ENCODE assay signal across 11 cellular contexts in genomic region chr14:73717998-73718741, GRCh38. TPM values are rescaled to one million over a fixed set of nuclear protein-coding genes. Genes with fewer than 3 reads are reported as not detected.
DNase-seq lines count a peak whose midpoint lies in the region; ATAC-seq, FAIRE-seq and TF ChIP-seq lines count a peak whose summit lies in the region.
"Had no signal": no experiment of that assay in that cellular context is flagged by ENCODE, and none has a peak within 500 bp of the region (broad histone marks: within the 10 kb centered on the region; RNA-seq: fewer than 3 reads in every experiment).

No MANE protein-coding gene starts in this region.

- DNase-seq in caudate nucleus (lab: John Stamatoyannopoulos, UW) (peak in 5 of 61 donors; percentile 14 to 41 (median 20)), kidney (peak; percentile 82), NCI-H446 (lab: John Stamatoyannopoulos, UW) (no peak), activated gamma-delta T cell treated with Interleukin-2 at 50 U/mL for 16 hours (no peak), epidermal melanocyte (ENCODE audit: insufficient read length, low spot score) (no peak)
- no peak for DNase-seq in stimulated activated naive B cell treated with anti-CD40 and anti-IgM and Interleukin-4, amounts not matched to agents 10 μg/mL and 1 μg/mL and 100 μg/mL, for 72 hours
- DNase-seq in stimulated activated CD4-positive, alpha-beta T cell treated with anti-CD3 and anti-CD28 coated beads, Interleukin-4, amount 100 ng/mL, for 1 hour, result no peak
- DNase-seq: activated naive CD4-positive, alpha-beta T cell treated with anti-CD3 and anti-CD28 coated beads, Interleukin-2, amount 50 U/mL, for 16 hours; NK-92 treated with Interleukin-12 subunit alpha and Interleukin-12 subunit beta, amount 100 ng/mL, for 24 hours had no signal

- no peak for FAIRE-seq in kidney (lab: Jason Lieb, UNC)
- FAIRE-seq: frontal cortex had no signal

- H3K36me3 Mint-ChIP-seq in stimulated activated naive B cell treated with anti-CD40 and anti-IgM and Interleukin-4, amounts not matched to agents 10 μg/mL and 1 μg/mL and 100 μg/mL, for 72 hours, result peaks cover 27 to 50% of the 10 kb centered on the region in 2 donors

- H3K4me1 ChIP-seq in HUES64 (ENCODE audit: insufficient read depth, low read length) (peaks cover 38% of the 10 kb centered on the region), kidney (ENCODE audit: control insufficient read depth in 1 of 2, insufficient read depth in 1 of 2, low read depth in 1 of 2, low read length in 2 of 2) (peaks cover 9 to 13% of the 10 kb centered on the region in 2 donors)

- ATAC-seq in stimulated activated naive B cell treated with anti-CD40 and anti-IgM and Interleukin-4, amounts not matched to agents 10 μg/mL and 1 μg/mL and 100 μg/mL, for 72 hours (replicated peaks), result no peak

- H3K27ac Mint-ChIP-seq in stimulated activated naive B cell treated with anti-CD40 and anti-IgM and Interleukin-4, amounts not matched to agents 10 μg/mL and 1 μg/mL and 100 μg/mL, for 72 hours, result peak overlapping the region; percentile 89

- no peak for TF ChIP-seq CTCF in kidney (IDR thresholded peaks at IDR 0.05; ENCODE audit: borderline replicate concordance, extremely low read depth, insufficient read depth)

- peak overlapping the region; percentile 62 for H3K4me3 ChIP-seq in HUES64 (ENCODE audit: low read length)
- H3K4me3 ChIP-seq in kidney (ENCODE audit: low read length in 2 of 2), result no peak overlapping the region

- H3K4me1 Mint-ChIP-seq in stimulated activated naive B cell treated with anti-CD40 and anti-IgM and Interleukin-4, amounts not matched to agents 10 μg/mL and 1 μg/mL and 100 μg/mL, for 72 hours, result peaks cover 13 to 26% of the 10 kb centered on the region in 2 donors

- peak overlapping the region; percentile 81 for H3K9ac ChIP-seq in HUES64 (ENCODE audit: low read depth, low read length)
- no peak overlapping the region for H3K9ac ChIP-seq in kidney (ENCODE audit: low read length in 2 of 2)

- intact Hi-C loops in kidney (cut with DNase I), result no loop called here

- H3K9me3 Mint-ChIP-seq in stimulated activated naive B cell treated with anti-CD40 and anti-IgM and Interleukin-4, amounts not matched to agents 10 μg/mL and 1 μg/mL and 100 μg/mL, for 72 hours, result no peaks in the 10 kb centered on the region

- H3K9me3 ChIP-seq in HUES64 (ENCODE audit: insufficient read depth, low read depth, low read length) (no peaks in the 10 kb centered on the region), kidney (ENCODE audit: control insufficient read depth in 1 of 2, low read length in 2 of 2) (no peaks in the 10 kb centered on the region)

- peaks cover 12% of the 10 kb centered on the region for H3K36me3 ChIP-seq in HUES64 (ENCODE audit: insufficient read depth, low read length)
- H3K36me3 ChIP-seq in kidney (ENCODE audit: control insufficient read depth in 1 of 2, insufficient read depth in 2 of 2, low read length in 2 of 2), result peaks cover 16 to 42% of the 10 kb centered on the region in 2 donors

- no peaks in the 10 kb centered on the region for H3K27me3 Mint-ChIP-seq in stimulated activated naive B cell treated with anti-CD40 and anti-IgM and Interleukin-4, amounts not matched to agents 10 μg/mL and 1 μg/mL and 100 μg/mL, for 72 hours

- H3K27ac ChIP-seq in HUES64 (ENCODE audit: low read depth, low read length) (peak overlapping the region; percentile 15; the same call in 1 of the 2 replicates), caudate nucleus (ENCODE audit: low read depth, low read length) (peak overlapping the region; percentile 73), kidney (ENCODE audit: low read depth in 2 of 2, low read length in 2 of 2) (peak overlapping the region; percentile 19 to 68)

- H3K4me3 Mint-ChIP-seq in stimulated activated naive B cell treated with anti-CD40 and anti-IgM and Interleukin-4, amounts not matched to agents 10 μg/mL and 1 μg/mL and 100 μg/mL, for 72 hours, result no peak overlapping the region

- peaks cover 16% of the 10 kb centered on the region; the same call in 1 of the 2 replicates for H3K27me3 ChIP-seq in HUES64 (ENCODE audit: insufficient read depth, low read length)

- 26% methylated on average over 27 of the region's 27 CpGs for WGBS in HUES64

RNA-seq across cellular contexts. Expression of gene PNMA1, which starts 4.0 kb away (rescaled TPM):
- 42.4 TPM for polyA plus RNA-seq in HUES64 (2013, experiment 1 of 2)
- 43.4 TPM for polyA plus RNA-seq in HUES64 (2013, experiment 2 of 2)
- total RNA-seq in kidney, result 53.1 TPM
- polyA plus RNA-seq in kidney (ENCODE audit: insufficient read depth, low read depth, low replicate concordance), result 34.6 TPM

Comparison
In these comparisons a context has a peak if more than half of its experiments do, and no peak if none do; other contexts are left out.
1. H3K27ac ChIP-seq: peak in every context shown above with its lines; median percentile 73 in caudate nucleus; 44 in kidney; 15 in HUES64.